In genomic region chr3:49804141-49805041, GRCh38 we compare ENCODE assay signal across 6 cellular contexts. TPM values are rescaled to one million over a fixed set of nuclear protein-coding genes. Genes with fewer than 3 reads are reported as not detected.
DNase-seq lines count a peak whose midpoint lies in the region; ATAC-seq and TF ChIP-seq lines count a peak whose summit lies in the region.

No MANE protein-coding gene starts in this region.

- no peaks in the 10 kb centered on the region for H3K9me2 ChIP-seq in HCT116 (ENCODE audit: insufficient read depth)

- H3K18ac ChIP-seq in neuronal stem cell (ENCODE audit: low read length), result peak overlapping the region; percentile 11

- H2AFZ ChIP-seq in HCT116 (ENCODE audit: low read depth, low read length, poor library complexity, severe bottlenecking) (no peak overlapping the region), mammary epithelial cell (ENCODE audit: low read depth, low read length) (peak overlapping the region; percentile 99), neuronal stem cell (ENCODE audit: low read length) (peak overlapping the region; percentile 99)

- no peak overlapping the region for H3K4ac ChIP-seq in neuronal stem cell (ENCODE audit: low read length)

- dilution Hi-C loops in mammary epithelial cell (cut with HindIII; ENCODE audit: low sequenced_read_pairs), result no loop called here

- no peaks in the 10 kb centered on the region for H3K79me1 ChIP-seq in neuronal stem cell (ENCODE audit: low read depth, low read length)

- no peak for TF ChIP-seq POLR2A in HCT116 (IDR thresholded peaks at IDR 0.05; ENCODE audit: borderline replicate concordance, extremely low read depth, insufficient read depth, insufficient read length)

- H4K8ac ChIP-seq in neuronal stem cell (ENCODE audit: low read depth, low read length), result no peak overlapping the region

- H3K4me1 ChIP-seq in HCT116 (ENCODE audit: control insufficient read depth in 1 of 2, insufficient read depth in 2 of 2, low read length in 2 of 2), result peaks cover 5 to 24% of the 10 kb centered on the region in 2 experiments; a peak in 3 of 4 replicates
- peaks cover 43% of the 10 kb centered on the region for H3K4me1 ChIP-seq in mammary epithelial cell (ENCODE audit: insufficient read depth, low read length)
- H3K4me1 ChIP-seq in neuronal stem cell (ENCODE audit: control insufficient read depth in 2 of 2, insufficient read depth in 1 of 2, low read depth in 1 of 2, low read length in 2 of 2), result peaks cover 26 to 47% of the 10 kb centered on the region in 2 donors

- intact Hi-C loops in HCT116 (cut with micrococcal nuclease) (no loop called here), mammary epithelial cell (cut with micrococcal nuclease) (loop anchor here (1.0 to 5.0 kb wide), 2 partner anchors 9 to 283 kb away; partner anchors contain the start of genes RBM5 and UBA7)

- H3K23ac ChIP-seq in neuronal stem cell (ENCODE audit: low read depth, low read length, poor library complexity), result peak overlapping the region; percentile 2

- RAD21 ChIA-PET in HCT116 (lab: Charles Lee; ENCODE audit: low non-redundant PET in 1 of 2, low total read pairs in 2 of 2, uncharacterized antibody in 2 of 2, unreplicated experiment in 2 of 2), result interaction anchor here in 1 of 2 experiments (2.0 kb wide), 1 partner anchor 35 kb away, joined by 9 read pairs; no protein-coding TSS in a partner anchor

- no peak overlapping the region for H2AK5ac ChIP-seq in neuronal stem cell (ENCODE audit: low read depth, low read length)

- H3K9me3 ChIP-seq in HCT116 (ENCODE audit: control insufficient read depth in 1 of 2, insufficient read depth in 1 of 2, low read depth in 1 of 2, low read length in 2 of 2) (no peaks in the 10 kb centered on the region), mammary epithelial cell (replicated peaks; ENCODE audit: insufficient read depth, low read length) (no peaks in the 10 kb centered on the region), neuronal stem cell (replicated peaks in 1 of 2; ENCODE audit: control insufficient read depth in 2 of 2, insufficient read depth in 1 of 2, low read depth in 1 of 2, low read length in 2 of 2) (no peaks in the 10 kb centered on the region)

- peak overlapping the region; percentile 25 for H3K14ac ChIP-seq in neuronal stem cell (ENCODE audit: low read length)

- no peak overlapping the region for H4K91ac ChIP-seq in neuronal stem cell (ENCODE audit: low read depth, low read length, poor library complexity)

- no peak overlapping the region for H2BK5ac ChIP-seq in neuronal stem cell (ENCODE audit: low read length)

- CTCF ChIA-PET in HCT116 (lab: Charles Lee), result interaction anchor here (1.9 to 3.0 kb wide), 4 partner anchors 17 to 125 kb away, joined by 7 to 34 read pairs (median 14); partner anchors contain the start of genes IP6K1 and MON1A
- CTCF ChIA-PET in mammary epithelial cell (lab: Charles Lee; ENCODE audit: low non-redundant PET), result no interaction called here

- no peak for DNase-seq in HCT116 (ENCODE audit: low read depth, low spot score)
- DNase-seq in mammary epithelial cell, result peak; percentile 25
- DNase-seq in neuronal stem cell (ENCODE audit: low spot score), result no peak
- no peak for DNase-seq in NCI-H1048 (lab: John Stamatoyannopoulos, UW)
- DNase-seq in stimulated activated CD4-positive, alpha-beta T cell treated with anti-CD3 and anti-CD28 coated beads, Interleukin-2, amount 100 ng/mL, for 48 hours, result no peak
- DNase-seq in NCI-H1436 (lab: John Stamatoyannopoulos, UW), result no peak

- H3K27ac ChIP-seq in HCT116 (ENCODE audit: low read depth, low read length) (no peak overlapping the region; the same call in 1 of the 2 replicates), mammary epithelial cell (ENCODE audit: insufficient read depth, low read depth, low read length) (peak overlapping the region; percentile 40), neuronal stem cell (replicated peaks; ENCODE audit: low read length) (no peak overlapping the region)

- in situ Hi-C loops in mammary epithelial cell (cut with MboI; ENCODE audit: low sequenced_read_pairs in 2 of 2), result no loop called here

- H3K27me3 ChIP-seq in HCT116 (ENCODE audit: insufficient read depth, low read length) (no peaks in the 10 kb centered on the region), mammary epithelial cell (ENCODE audit: insufficient read depth, low read length) (no peaks in the 10 kb centered on the region), neuronal stem cell (ENCODE audit: control insufficient read depth in 3 of 3, insufficient read depth in 3 of 3, low read depth in 1 of 3, low read length in 3 of 3) (peaks cover 0 to 34% (median 15%) of the 10 kb centered on the region in 3 experiments)

- H3K79me2 ChIP-seq in HCT116 (ENCODE audit: insufficient read depth, low read length) (no peaks in the 10 kb centered on the region), mammary epithelial cell (ENCODE audit: insufficient read depth, low read length) (peaks cover 26% of the 10 kb centered on the region)

- BruUV-seq in HCT116 (replicated peaks; lab: Mats Ljungman, UMichigan) (no TSS peak), mammary epithelial cell (replicated peaks; lab: Mats Ljungman, UMichigan) (TSS peak; percentile 50)

- H2BK15ac ChIP-seq in neuronal stem cell (ENCODE audit: low read length), result peak overlapping the region; percentile 19

- no peak for ATAC-seq in HCT116

- H3K36me3 ChIP-seq in HCT116 (ENCODE audit: control insufficient read depth in 1 of 2, insufficient read depth in 2 of 2, low read length in 2 of 2), result no peaks in the 10 kb centered on the region
- no peaks in the 10 kb centered on the region for H3K36me3 ChIP-seq in mammary epithelial cell (ENCODE audit: insufficient read depth, low read length)
- no peaks in the 10 kb centered on the region for H3K36me3 ChIP-seq in neuronal stem cell (replicated peaks in 1 of 2; ENCODE audit: control insufficient read depth in 2 of 2, insufficient read depth in 2 of 2, low read length in 2 of 2)

- H3K4me3 ChIP-seq in HCT116 (replicated peaks in 1 of 2; ENCODE audit: low read depth in 1 of 2, low read length in 2 of 2) (peak overlapping the region; percentile 50 to 76; a peak in 3 of 4 replicates), mammary epithelial cell (replicated peaks in 1 of 3; ENCODE audit: insufficient read depth in 1 of 3, low read depth in 2 of 3, low read length in 3 of 3) (peak overlapping the region; percentile 70 to 85 (median 77)), neuronal stem cell (ENCODE audit: low read length in 2 of 2) (peak overlapping the region in 1 of 2 donors; percentile 23)

- peak overlapping the region; percentile 73; the same call in 1 of the 2 replicates for H3K9ac ChIP-seq in HCT116 (ENCODE audit: low read length)
- peak overlapping the region; percentile 71 for H3K9ac ChIP-seq in mammary epithelial cell (ENCODE audit: insufficient read depth, low read length)
- H3K9ac ChIP-seq in neuronal stem cell (ENCODE audit: low read depth, low read length, poor library complexity), result no peak overlapping the region

- H2BK12ac ChIP-seq in neuronal stem cell (ENCODE audit: low read length), result peak overlapping the region; percentile 33

- TF ChIP-seq CTCF in HCT116 (IDR thresholded peaks at IDR 0.05 in 2 of 3, conservative IDR thresholded peaks at IDR 0.05 in 1 of 3; ENCODE audit: borderline replicate concordance in 1 of 3, insufficient read depth in 1 of 3, low read depth in 2 of 3, low read length in 2 of 3) (no peak), mammary epithelial cell (conservative IDR thresholded peaks at IDR 0.05 in 1 of 2, IDR thresholded peaks at IDR 0.05 in 1 of 2; ENCODE audit: extremely low read depth in 1 of 2, insufficient read depth in 1 of 2, low read depth in 1 of 2, low read length in 2 of 2) (no peak)

- WGBS in mammary epithelial cell (ENCODE audit: low coverage, missing lambda C conversion rate), result 24% methylated on average over 11 of the region's 26 CpGs
- no CpG with 5 or more reads among the region's 26 CpGs for WGBS in neuronal stem cell (ENCODE audit: extremely low coverage in 2 of 2, insufficient read length in 2 of 2, insufficient replicate concordance in 1 of 2), 2 donors

- POLR2A ChIA-PET in HCT116 (lab: Charles Lee), result interaction anchor here (1.2 to 1.4 kb wide), 2 partner anchors 33 to 97 kb away, joined by 3 to 4 read pairs; no protein-coding TSS in a partner anchor

- peak overlapping the region; percentile 100 for H3K4me2 ChIP-seq in HCT116 (ENCODE audit: low read length)
- H3K4me2 ChIP-seq in mammary epithelial cell (ENCODE audit: insufficient read depth, low read depth, low read length), result peak overlapping the region; percentile 94
- H3K4me2 ChIP-seq in neuronal stem cell (ENCODE audit: insufficient read depth, low read length, poor library complexity, severe bottlenecking), result no peak overlapping the region

- TF ChIP-seq RAD21 in HCT116 (IDR thresholded peaks at IDR 0.05; ENCODE audit: low read depth), result no peak

- H4K20me1 ChIP-seq in HCT116 (ENCODE audit: insufficient read depth), result no peaks in the 10 kb centered on the region
- H4K20me1 ChIP-seq in mammary epithelial cell (ENCODE audit: insufficient read depth, low read length), result no peaks in the 10 kb centered on the region

- no peak overlapping the region for H2BK120ac ChIP-seq in neuronal stem cell (ENCODE audit: low read depth, low read length)

RNA-seq across cellular contexts. Expression of gene INKA1, which starts 1.3 kb away (rescaled TPM):
- total RNA-seq in HCT116 (2021; ENCODE audit: unreplicated experiment) (1.6 TPM), mammary epithelial cell (10 to 100 TPM; 17.3 to 22.6 TPM)
- polyA plus RNA-seq in HCT116 (2012), result 1.3 and 2.4 TPM in 2 replicates
- polyA plus RNA-seq in mammary epithelial cell, result 26.8 TPM
- polyA minus RNA-seq in mammary epithelial cell, result 11.1 TPM
- polyA plus RNA-seq in neuronal stem cell (2013, experiment 1 of 2), result 0.56 TPM
- 0.42 TPM for polyA plus RNA-seq in neuronal stem cell (2013, experiment 2 of 2)

RNA-seq across cellular contexts. Expression of gene CDHR4, which starts 4.7 kb away (rescaled TPM):
- not detected for total RNA-seq in HCT116 (2021; ENCODE audit: unreplicated experiment)
- 0.22 and 0.90 TPM in 2 replicates for polyA plus RNA-seq in HCT116 (2012)
- total RNA-seq in mammary epithelial cell, result under 1 TPM; 0.33 to 0.40 TPM
- polyA plus RNA-seq in mammary epithelial cell, result not detected
- not detected for polyA minus RNA-seq in mammary epithelial cell
- 0.13 TPM for polyA plus RNA-seq in neuronal stem cell (2013, experiment 1 of 2)
- 0.06 TPM for polyA plus RNA-seq in neuronal stem cell (2013, experiment 2 of 2)

RNA-seq across cellular contexts. Expression of gene UBA7, which starts 9.4 kb away (rescaled TPM):
- 2.6 TPM for total RNA-seq in HCT116 (2021; ENCODE audit: unreplicated experiment)
- polyA plus RNA-seq in HCT116 (2012), result 0.83 and 2.6 TPM in 2 replicates
- total RNA-seq in mammary epithelial cell, result 10 to 100 TPM in 1 of 2 donors, 1 to 10 TPM in 1; 9.1 to 11.3 TPM
- polyA plus RNA-seq in mammary epithelial cell, result 8.3 TPM
- 35.9 TPM for polyA minus RNA-seq in mammary epithelial cell
- polyA plus RNA-seq in neuronal stem cell (2013, experiment 1 of 2), result 4.4 TPM
- polyA plus RNA-seq in neuronal stem cell (2013, experiment 2 of 2), result 3.2 TPM

RNA-seq across cellular contexts. Expression of gene IP6K1, which starts 18.0 kb away (rescaled TPM):
- total RNA-seq in HCT116 (2021; ENCODE audit: unreplicated experiment), result 30.6 TPM
- polyA plus RNA-seq in HCT116 (2012), result 19.2 and 31.8 TPM in 2 replicates
- total RNA-seq in mammary epithelial cell, result 10 to 100 TPM; 35.2 to 36.1 TPM
- 30.2 TPM for polyA plus RNA-seq in mammary epithelial cell
- polyA minus RNA-seq in mammary epithelial cell, result 173 TPM
- 20.7 TPM for polyA plus RNA-seq in neuronal stem cell (2013, experiment 1 of 2)
- polyA plus RNA-seq in neuronal stem cell (2013, experiment 2 of 2), result 19.6 TPM

RNA-seq across cellular contexts. Expression of gene TRAIP, which starts 52.0 kb away (rescaled TPM):
- total RNA-seq in HCT116 (2021; ENCODE audit: unreplicated experiment) (25.5 TPM), mammary epithelial cell (10 to 100 TPM in 1 of 2 donors, 1 to 10 TPM in 1; 1.7 to 12.6 TPM)
- polyA plus RNA-seq in HCT116 (2012), result 21.9 and 24.7 TPM in 2 replicates
- polyA plus RNA-seq in mammary epithelial cell, result 12.9 TPM
- 29.5 TPM for polyA minus RNA-seq in mammary epithelial cell
- polyA plus RNA-seq in neuronal stem cell (2013, experiment 1 of 2), result 19.8 TPM
- 20.0 TPM for polyA plus RNA-seq in neuronal stem cell (2013, experiment 2 of 2)
